ENCODE assay signal across 9 cellular contexts in genomic region chr2:203804070-203804469, GRCh38.
DNase-seq lines count a peak whose midpoint lies in the region; ATAC-seq and TF ChIP-seq lines count a peak whose summit lies in the region.
"Had no signal": no experiment of that assay in that cellular context is flagged by ENCODE, and none has a peak within 500 bp of the region (broad histone marks: within the 10 kb centered on the region; RNA-seq: fewer than 3 reads in every experiment).

No MANE protein-coding gene starts in this region.

- TF ChIP-seq CTCF in heart right ventricle (IDR thresholded peaks at IDR 0.05) = no peak

- peak overlapping the region; percentile 3 for H3K4me3 Mint-ChIP-seq in activated T-cell treated with anti-CD3 and anti-CD28 coated beads, Interleukin-2, amount 50 U/mL, for 4 hours
- H3K4me3 Mint-ChIP-seq in stimulated activated effector memory CD8-positive, alpha-beta T cell treated with anti-CD3 and anti-CD28 coated beads, Interleukin-12 subunit alpha, Interleukin-12 subunit beta, amount 100 ng/mL, for 72 hours = peak overlapping the region; percentile 27
- H3K4me3 Mint-ChIP-seq: H9 had no signal

- peak overlapping the region in 5 of 10 donors; percentile 4 to 54 (median 29) for H3K27ac ChIP-seq in heart right ventricle
- H3K27ac ChIP-seq: PC-9 had no signal

- H3K9me3 ChIP-seq in heart right ventricle = peaks cover 0 to 38% (median 14%) of the 10 kb centered on the region in 11 donors

- peaks cover 4% of the 10 kb centered on the region for H3K36me3 Mint-ChIP-seq in activated T-cell treated with anti-CD3 and anti-CD28 coated beads, Interleukin-2, amount 50 U/mL, for 4 hours (ENCODE audit: insufficient read depth)
- no peaks in the 10 kb centered on the region for H3K36me3 Mint-ChIP-seq in stimulated activated effector memory CD8-positive, alpha-beta T cell treated with anti-CD3 and anti-CD28 coated beads, Interleukin-12 subunit alpha, Interleukin-12 subunit beta, amount 100 ng/mL, for 72 hours

- intact Hi-C loops in heart right ventricle (cut with DNase I) = loop anchor here in 2 of 10 donors (10.0 kb wide), 2 partner anchors 109 to 269 kb away; partner anchors contain the start of gene RAPH1 (in 1 of the 2)

- no peaks in the 10 kb centered on the region for H3K27me3 ChIP-seq in heart right ventricle

- H3K9me3 Mint-ChIP-seq in activated T-cell treated with anti-CD3 and anti-CD28 coated beads, Interleukin-2, amount 50 U/mL, for 4 hours = peaks cover 22% of the 10 kb centered on the region
- H3K9me3 Mint-ChIP-seq in stimulated activated effector memory CD8-positive, alpha-beta T cell treated with anti-CD3 and anti-CD28 coated beads, Interleukin-12 subunit alpha, Interleukin-12 subunit beta, amount 100 ng/mL, for 72 hours = peaks cover 9% of the 10 kb centered on the region

- WGBS in heart right ventricle, 2 donors = 53 to 54% methylated on average over 4 of the region's 4 CpGs

- no peak overlapping the region for H3K4me3 ChIP-seq in heart right ventricle
- H3K4me3 ChIP-seq: PC-9 had no signal

- H3K36me3 ChIP-seq in heart right ventricle = no peaks in the 10 kb centered on the region

- H3K27ac Mint-ChIP-seq in stimulated activated effector memory CD8-positive, alpha-beta T cell treated with anti-CD3 and anti-CD28 coated beads, Interleukin-12 subunit alpha, Interleukin-12 subunit beta, amount 100 ng/mL, for 72 hours = peak overlapping the region; percentile 4
- H3K27ac Mint-ChIP-seq: H9 had no signal

- H3K4me1 Mint-ChIP-seq in activated T-cell treated with anti-CD3 and anti-CD28 coated beads, Interleukin-2, amount 50 U/mL, for 4 hours (ENCODE audit: low read depth) = peaks cover 74% of the 10 kb centered on the region
- peaks cover 80% of the 10 kb centered on the region for H3K4me1 Mint-ChIP-seq in stimulated activated effector memory CD8-positive, alpha-beta T cell treated with anti-CD3 and anti-CD28 coated beads, Interleukin-12 subunit alpha, Interleukin-12 subunit beta, amount 100 ng/mL, for 72 hours

- DNase-seq in HS-27A (ENCODE audit: low read depth) = peak; percentile 88
- peak; percentile 9 for DNase-seq in activated T-cell treated with anti-CD3 and anti-CD28 coated beads, Interleukin-2, amount 50 U/mL, for 4 hours
- peak in 1 of 2 donors; percentile 54 for DNase-seq in heart right ventricle
- peak in 1 of 2 donors; percentile 65 for DNase-seq in stimulated activated effector memory CD8-positive, alpha-beta T cell treated with anti-CD3 and anti-CD28 coated beads, Interleukin-12 subunit alpha, Interleukin-12 subunit beta, amount 100 ng/mL, for 72 hours (ENCODE audit: low spot score in 2 of 2)
- DNase-seq: H9, PC-9 had no signal

- H3K27me3 Mint-ChIP-seq in activated T-cell treated with anti-CD3 and anti-CD28 coated beads, Interleukin-2, amount 50 U/mL, for 4 hours (ENCODE audit: low read depth) = no peaks in the 10 kb centered on the region

- peak; percentile 35 to 41 for ATAC-seq in activated T-cell treated with anti-CD3 and anti-CD28 coated beads, Interleukin-2, amount 50 U/mL, for 4 hours
- peak; percentile 47 to 94 (median 80) for ATAC-seq in heart right ventricle
- ATAC-seq in stimulated activated effector memory CD8-positive, alpha-beta T cell treated with anti-CD3 and anti-CD28 coated beads, Interleukin-12 subunit alpha, Interleukin-12 subunit beta, amount 100 ng/mL, for 72 hours = peak; percentile 45
- no peak for ATAC-seq in HG02798 (IDR thresholded peaks at IDR 0.05; ENCODE audit: poor library complexity, unreplicated experiment)
- no peak for ATAC-seq in GM21576 (IDR thresholded peaks at IDR 0.05; ENCODE audit: unreplicated experiment)
- no peak for ATAC-seq in HG03097 (IDR thresholded peaks at IDR 0.05; ENCODE audit: low FRiP score, unreplicated experiment)

- peaks cover 0 to 46% (median 0%) of the 10 kb centered on the region in 9 donors for H3K4me1 ChIP-seq in heart right ventricle

Comparison
In these comparisons a context has a peak if more than half of its experiments do, and no peak if none do; other contexts are left out.
1. ATAC-seq: peak in activated T-cell treated with anti-CD3 and anti-CD28 coated beads, Interleukin-2, amount 50 U/mL, for 4 hours (2 of 2), heart right ventricle (8 of 8) and stimulated activated effector memory CD8-positive, alpha-beta T cell treated with anti-CD3 and anti-CD28 coated beads, Interleukin-12 subunit alpha, Interleukin-12 subunit beta, amount 100 ng/mL, for 72 hours (single experiment); none in HG02798 (single experiment), GM21576 (single experiment) and HG03097 (single experiment).